ENCODE assay signal across 18 cellular contexts in genomic region chr10:120048358-120048757, GRCh38.
DNase-seq lines count a peak whose midpoint lies in the region; ATAC-seq, FAIRE-seq and TF ChIP-seq lines count a peak whose summit lies in the region.
"Had no signal": no experiment of that assay in that cellular context is flagged by ENCODE, and none has a peak within 500 bp of the region (broad histone marks: within the 10 kb centered on the region; RNA-seq: fewer than 3 reads in every experiment).

No MANE protein-coding gene starts in this region.

- no peak overlapping the region for H3K14ac ChIP-seq in H1 (ENCODE audit: insufficient read length)

- TF ChIP-seq EP300 in H1 (IDR thresholded peaks at IDR 0.05; ENCODE audit: borderline replicate concordance in 1 of 2, low read depth in 2 of 2, low read length in 2 of 2) (no peak), SK-N-SH (IDR thresholded peaks at IDR 0.05; ENCODE audit: borderline replicate concordance in 1 of 2, low read depth in 1 of 2, low read length in 1 of 2) (no peak)

- H3K9me3 ChIP-seq in Karpas-422 (ENCODE audit: low read length) = no peaks in the 10 kb centered on the region
- no peaks in the 10 kb centered on the region for H3K9me3 ChIP-seq in PC-3 (ENCODE audit: low read length)
- no peaks in the 10 kb centered on the region for H3K9me3 ChIP-seq in H1 (ENCODE audit: insufficient read depth in 2 of 2, low read depth in 1 of 2, low read length in 1 of 2)
- no peaks in the 10 kb centered on the region for H3K9me3 ChIP-seq in PC-9 (ENCODE audit: insufficient read depth, low read depth)
- H3K9me3 ChIP-seq in SK-N-SH = no peaks in the 10 kb centered on the region
- H3K9me3 ChIP-seq: SJSA1 had no signal

- H3K23ac ChIP-seq in H1 (ENCODE audit: insufficient read length) = peak overlapping the region; percentile 92

- intact Hi-C loops in PC-3 (cut with micrococcal nuclease) (no loop called here), PC-9 (cut with micrococcal nuclease; ENCODE audit: unreplicated experiment) (no loop called here)

- H3F3A ChIP-seq in PC-3 (ENCODE audit: low read length, unreplicated experiment) (no peaks in the 10 kb centered on the region), PC-9 (ENCODE audit: insufficient read depth, low read depth) (no peaks in the 10 kb centered on the region), SK-N-SH (replicated peaks; ENCODE audit: insufficient read depth) (no peaks in the 10 kb centered on the region)

- no peak for TF ChIP-seq POLR2A in H1 (IDR thresholded peaks at IDR 0.05; ENCODE audit: control extremely low read depth in 1 of 2, low read depth in 2 of 2, low read length in 2 of 2)

- BruUV-seq in PC-3 (replicated peaks; lab: Mats Ljungman, UMichigan) (no TSS peak), PC-9 (replicated peaks; lab: Mats Ljungman, UMichigan) (no TSS peak)

- H3K23me2 ChIP-seq in H1 (ENCODE audit: low read depth, low read length) = no peaks in the 10 kb centered on the region

- no peak for TF ChIP-seq RAD21 in H1 (IDR thresholded peaks at IDR 0.05 in 1 of 2, conservative IDR thresholded peaks at IDR 0.05 in 1 of 2; ENCODE audit: low read depth in 2 of 2, low read length in 2 of 2)
- TF ChIP-seq RAD21 in SK-N-SH (IDR thresholded peaks at IDR 0.05; ENCODE audit: low read length) = no peak

- no peak overlapping the region for H4K91ac ChIP-seq in H1 (replicated peaks; ENCODE audit: insufficient read length, low read length)

- H3K9ac ChIP-seq in Karpas-422 (ENCODE audit: low read length) (no peak overlapping the region), PC-3 (ENCODE audit: low read length) (no peak overlapping the region), H1 (replicated peaks in 1 of 4; ENCODE audit: extremely low read depth in 1 of 4, low read depth in 3 of 4, low read length in 3 of 4) (no peak overlapping the region), SK-N-SH (no peak overlapping the region)
- H3K9ac ChIP-seq: BLaER1 treated with 17β-estradiol and CSF1 and Interleukin-3, amounts not matched to agents 10 nM and 100 nM had no signal

- H3K27ac ChIP-seq in Karpas-422 (ENCODE audit: low read length) = peak overlapping the region; percentile 14; the same call in 1 of the 2 replicates
- H3K27ac ChIP-seq in PC-3 (ENCODE audit: low read length) = no peak overlapping the region
- no peak overlapping the region for H3K27ac ChIP-seq in H1 (ENCODE audit: low read depth, low read length)
- no peak overlapping the region for H3K27ac ChIP-seq in PC-9
- H3K27ac ChIP-seq in SK-N-SH (ENCODE audit: low read depth in 2 of 2, low read length in 1 of 2) = no peak overlapping the region
- H3K27ac ChIP-seq: BLaER1 treated with 17β-estradiol and CSF1 and Interleukin-3, amounts not matched to agents 10 nM and 100 nM; SJSA1 had no signal

- 78% methylated on average over 1 of the region's 1 CpG; no CpG with 5 or more reads in 1 of the 2 experiments for WGBS in H1 (ENCODE audit: extremely low coverage in 1 of 2, insufficient coverage in 1 of 2, insufficient read length in 1 of 2, insufficient replicate concordance in 2 of 2, low coverage in 1 of 2, low lambda C conversion rate in 2 of 2, missing lambda C conversion rate in 1 of 2), 2 experiments
- 17% methylated on average over 1 of the region's 1 CpG for WGBS in SK-N-SH (ENCODE audit: low lambda C conversion rate)

- FAIRE-seq in H1 (lab: Jason Lieb, UNC) = no peak
- FAIRE-seq: GM12891, K562 had no signal

- H4K8ac ChIP-seq in H1 (ENCODE audit: extremely low read depth, insufficient read depth, low read length) = no peak overlapping the region

- no peak overlapping the region for H4K5ac ChIP-seq in H1 (ENCODE audit: insufficient read length, low read depth, low read length)

- no peaks in the 10 kb centered on the region for H3K9me2 ChIP-seq in Karpas-422 (replicated peaks; ENCODE audit: insufficient read depth, low read length)
- no peaks in the 10 kb centered on the region for H3K9me2 ChIP-seq in PC-3 (replicated peaks; ENCODE audit: low read length)
- no peaks in the 10 kb centered on the region for H3K9me2 ChIP-seq in PC-9 (ENCODE audit: insufficient read depth)
- H3K9me2 ChIP-seq in SK-N-SH = no peaks in the 10 kb centered on the region

- no peaks in the 10 kb centered on the region for H3K27me3 ChIP-seq in Karpas-422 (ENCODE audit: low read length)
- no peaks in the 10 kb centered on the region for H3K27me3 ChIP-seq in PC-3 (ENCODE audit: low read length)
- H3K27me3 ChIP-seq in H1 (replicated peaks in 1 of 4; ENCODE audit: control insufficient read depth in 3 of 4, extremely low read depth in 1 of 4, insufficient read depth in 3 of 4, low read length in 3 of 4) = no peaks in the 10 kb centered on the region
- no peaks in the 10 kb centered on the region for H3K27me3 ChIP-seq in PC-9 (ENCODE audit: insufficient read depth, low read depth)
- no peaks in the 10 kb centered on the region for H3K27me3 ChIP-seq in SK-N-SH (ENCODE audit: insufficient read depth)
- H3K27me3 ChIP-seq: BLaER1 treated with 17β-estradiol and CSF1 and Interleukin-3, amounts not matched to agents 10 nM and 100 nM had no signal

- no peak overlapping the region for H3K56ac ChIP-seq in H1 (replicated peaks; ENCODE audit: insufficient read length, low read depth, low read length)

- no peak overlapping the region for H2BK15ac ChIP-seq in H1 (ENCODE audit: low read length)

- H3K79me2 ChIP-seq in Karpas-422 (ENCODE audit: low read length) = no peaks in the 10 kb centered on the region
- no peaks in the 10 kb centered on the region for H3K79me2 ChIP-seq in PC-3 (ENCODE audit: low read length)
- no peaks in the 10 kb centered on the region for H3K79me2 ChIP-seq in H1 (ENCODE audit: control insufficient read depth in 1 of 2, insufficient read depth in 2 of 2, low read length in 2 of 2)
- no peaks in the 10 kb centered on the region for H3K79me2 ChIP-seq in PC-9 (ENCODE audit: low read depth)
- H3K79me2 ChIP-seq in SK-N-SH (ENCODE audit: insufficient read depth) = no peaks in the 10 kb centered on the region

- no peak for DNase-seq in Karpas-422
- peak; percentile 13 for DNase-seq in PC-3
- no peak for DNase-seq in H1 (ENCODE audit: low read depth in 1 of 2, low spot score in 2 of 2)
- peak; percentile 14 for DNase-seq in superior temporal gyrus (ENCODE audit: extremely low spot score)
- no peak for DNase-seq in PC-9
- no peak for DNase-seq in NCI-H1105 treated with DMSO at 0.1 percent for 48 hours (lab: John Stamatoyannopoulos, UW)
- DNase-seq in SK-N-SH = no peak
- DNase-seq: CD8-positive, alpha-beta T cell; DMS53; H9; NCI-H187 treated with DMSO at 0.1 percent for 48 hours; NCI-H774; OCI-M1; T-helper 17 cell had no signal

- POLR2A ChIA-PET in PC-3 (lab: Charles Lee; ENCODE audit: unreplicated experiment) = no interaction called here
- POLR2A ChIA-PET in H1 (lab: Charles Lee; ENCODE audit: partially characterized antibody) = interaction anchor here (0.9 kb wide), 1 partner anchor 8 kb away, joined by 4 read pairs; no protein-coding TSS in a partner anchor
- POLR2A ChIA-PET in PC-9 (lab: Charles Lee; ENCODE audit: unreplicated experiment) = no interaction called here
- POLR2A ChIA-PET in SK-N-SH (lab: Yijun Ruan, JAX) = no interaction called here

- TF ChIP-seq CTCF in PC-3 (conservative IDR thresholded peaks at IDR 0.05; ENCODE audit: low read depth, low read length) = no peak
- TF ChIP-seq CTCF in H1 (IDR thresholded peaks at IDR 0.05; ENCODE audit: control extremely low read depth in 1 of 3, insufficient read depth in 1 of 3, low read depth in 1 of 3, low read length in 3 of 3) = no peak
- no peak for TF ChIP-seq CTCF in PC-9 (conservative IDR thresholded peaks at IDR 0.05)
- no peak for TF ChIP-seq CTCF in SK-N-SH (IDR thresholded peaks at IDR 0.05)

- H2BK20ac ChIP-seq in H1 (ENCODE audit: low read length) = no peak overlapping the region

- H3K18ac ChIP-seq in H1 (ENCODE audit: extremely low read depth, low read length) = no peak overlapping the region

- no peak overlapping the region for H2BK5ac ChIP-seq in H1 (ENCODE audit: low read depth, low read length)

- H3K4me2 ChIP-seq in Karpas-422 (ENCODE audit: low read depth, low read length, poor library complexity, severe bottlenecking) (no peak overlapping the region), PC-3 (ENCODE audit: low read length) (no peak overlapping the region), H1 (ENCODE audit: insufficient read depth in 1 of 2, low read depth in 2 of 2, low read length in 2 of 2) (no peak overlapping the region), PC-9 (no peak overlapping the region), SK-N-SH (no peak overlapping the region)
- H3K4me2 ChIP-seq: BLaER1 treated with 17β-estradiol and CSF1 and Interleukin-3, amounts not matched to agents 10 nM and 100 nM had no signal

- H3K4me1 ChIP-seq in Karpas-422 (ENCODE audit: low read length) (peaks cover 50% of the 10 kb centered on the region), PC-3 (ENCODE audit: insufficient read depth, low read length) (no peaks in the 10 kb centered on the region), H1 (replicated peaks in 1 of 4; ENCODE audit: control insufficient read depth in 3 of 4, insufficient read depth in 4 of 4, low read length in 3 of 4) (peaks cover 0 to 8% (median 0%) of the 10 kb centered on the region in 4 experiments; a peak in 3 of 7 replicates), PC-9 (replicated peaks; ENCODE audit: insufficient read depth) (no peaks in the 10 kb centered on the region), SK-N-SH (ENCODE audit: control insufficient read depth in 1 of 2, insufficient read depth in 2 of 2, low read depth in 1 of 2, low read length in 1 of 2) (no peaks in the 10 kb centered on the region)
- H3K4me1 ChIP-seq: BLaER1 treated with 17β-estradiol and CSF1 and Interleukin-3, amounts not matched to agents 10 nM and 100 nM; SJSA1 had no signal

- H3K4me3 ChIP-seq in Karpas-422 (ENCODE audit: low read length) (no peak overlapping the region), PC-3 (ENCODE audit: low read length) (no peak overlapping the region), H1 (ENCODE audit: extremely low read depth in 1 of 4, insufficient read depth in 2 of 4, low read depth in 3 of 4, low read length in 4 of 4) (no peak overlapping the region), PC-9 (no peak overlapping the region), SK-N-SH (ENCODE audit: low read depth in 2 of 2, low read length in 1 of 2) (no peak overlapping the region)
- H3K4me3 ChIP-seq: BLaER1 treated with 17β-estradiol and CSF1 and Interleukin-3, amounts not matched to agents 10 nM and 100 nM; K562; SJSA1 had no signal

- CTCF ChIA-PET in PC-3 (lab: Charles Lee) = no interaction called here
- CTCF ChIA-PET in H1 (lab: Charles Lee; ENCODE audit: partially characterized antibody) = interaction anchor here (0.9 to 1.2 kb wide), 2 partner anchors 123 to 136 kb away, joined by 3 to 4 read pairs; no protein-coding TSS in a partner anchor
- CTCF ChIA-PET in PC-9 (lab: Charles Lee) = no interaction called here
- CTCF ChIA-PET in SK-N-SH (lab: Yijun Ruan, JAX) = interaction anchor here (1.2 kb wide), 1 partner anchor 14 kb away, joined by 3 read pairs; no protein-coding TSS in a partner anchor

- H2BK120ac ChIP-seq in H1 (replicated peaks; ENCODE audit: low read depth, low read length) = no peak overlapping the region

- no peak overlapping the region for H3K4ac ChIP-seq in H1 (replicated peaks; ENCODE audit: insufficient read length, low read depth, low read length)

- no peak; the same call in 1 of the 2 replicates for ATAC-seq in PC-3
- ATAC-seq: CD8-positive, alpha-beta T cell; K562; T-helper 17 cell had no signal

- H2AFZ ChIP-seq in Karpas-422 (ENCODE audit: low read length) = 0 out of 2 replicates have a peak overlapping the region, but pooled peaks have one; percentile 25
- H2AFZ ChIP-seq in PC-3 (ENCODE audit: low read length) = peak overlapping the region; percentile 26; the same call in 1 of the 2 replicates
- no peak overlapping the region for H2AFZ ChIP-seq in H1 (ENCODE audit: low read length)
- no peak overlapping the region for H2AFZ ChIP-seq in PC-9
- no peak overlapping the region; the same call in 1 of the 2 replicates for H2AFZ ChIP-seq in SK-N-SH (ENCODE audit: low read depth)

- no peaks in the 10 kb centered on the region for H3K79me1 ChIP-seq in H1 (ENCODE audit: low read depth, low read length)

- H4K20me1 ChIP-seq in Karpas-422 (ENCODE audit: insufficient read depth, low read depth, low read length) (no peaks in the 10 kb centered on the region), PC-3 (ENCODE audit: low read length) (no peaks in the 10 kb centered on the region), H1 (replicated peaks in 1 of 2; ENCODE audit: control insufficient read depth in 1 of 2, insufficient read depth in 2 of 2, low read length in 2 of 2) (no peaks in the 10 kb centered on the region), PC-9 (ENCODE audit: insufficient read depth) (no peaks in the 10 kb centered on the region), SK-N-SH (ENCODE audit: insufficient read depth) (no peaks in the 10 kb centered on the region)
- H4K20me1 ChIP-seq: BLaER1 treated with 17β-estradiol and CSF1 and Interleukin-3, amounts not matched to agents 10 nM and 100 nM had no signal

- H2BK12ac ChIP-seq in H1 (ENCODE audit: low read depth, low read length) = no peak overlapping the region

- H3K36me3 ChIP-seq in Karpas-422 (ENCODE audit: insufficient read depth, low read length) (no peaks in the 10 kb centered on the region), PC-3 (ENCODE audit: low read depth, low read length) (no peaks in the 10 kb centered on the region), H1 (ENCODE audit: control insufficient read depth in 2 of 4, insufficient read depth in 4 of 4, low read length in 3 of 4) (no peaks in the 10 kb centered on the region), PC-9 (ENCODE audit: low read depth) (no peaks in the 10 kb centered on the region), SK-N-SH (replicated peaks in 1 of 2; ENCODE audit: control insufficient read depth in 1 of 2, insufficient read depth in 2 of 2, low read length in 1 of 2) (no peaks in the 10 kb centered on the region)
- H3K36me3 ChIP-seq: BLaER1 treated with 17β-estradiol and CSF1 and Interleukin-3, amounts not matched to agents 10 nM and 100 nM; SJSA1 had no signal

- no peak overlapping the region for H2AK5ac ChIP-seq in H1 (ENCODE audit: low read depth, low read length)

Comparison
In these comparisons a context has a peak if more than half of its experiments do, and no peak if none do; other contexts are left out.
1. DNase-seq: peak in PC-3 (single experiment) and superior temporal gyrus (single experiment); none in Karpas-422 (single experiment), H1 (0 of 2), PC-9 (0 of 2), NCI-H1105 treated with DMSO at 0.1 percent for 48 hours (single experiment) and SK-N-SH (single experiment).
2. H2AFZ ChIP-seq: peak in Karpas-422 (single experiment) and PC-3 (single experiment); none in H1 (single experiment), PC-9 (single experiment) and SK-N-SH (single experiment).
3. CTCF ChIA-PET loops: an anchor here in H1 (0.9 to 1.2 kb wide) and SK-N-SH (1.2 kb wide); none called in PC-3 and PC-9.